In genomic region chr11:2779499-2779980, GRCh38 we compare ENCODE assay signal across 10 cellular contexts.
DNase-seq lines count a peak whose midpoint lies in the region; ATAC-seq, FAIRE-seq and TF ChIP-seq lines count a peak whose summit lies in the region.
"Had no signal": no experiment of that assay in that cellular context is flagged by ENCODE, and none has a peak within 500 bp of the region (broad histone marks: within the 10 kb centered on the region; RNA-seq: fewer than 3 reads in every experiment).

No MANE protein-coding gene starts in this region.

- TF ChIP-seq CTCF in HepG2 (CRISPR knock-in tag; IDR thresholded peaks at IDR 0.05) (no peak), right lobe of liver (IDR thresholded peaks at IDR 0.05) (no peak), H1 (IDR thresholded peaks at IDR 0.05; ENCODE audit: control extremely low read depth in 1 of 3, insufficient read depth in 1 of 3, low read depth in 1 of 3, low read length in 3 of 3) (no peak), osteocyte (IDR thresholded peaks at IDR 0.05) (no peak), uterus (IDR thresholded peaks at IDR 0.05) (no peak)

- H2BK120ac ChIP-seq in H1 (replicated peaks; ENCODE audit: low read depth, low read length) = no peak overlapping the region

- H3K4ac ChIP-seq in H1 (replicated peaks; ENCODE audit: insufficient read length, low read depth, low read length) = no peak overlapping the region

- 7% methylated on average over 6 of the region's 11 CpGs for WGBS in HepG2 (ENCODE audit: low lambda C conversion rate)
- no CpG with 5 or more reads among the region's 11 CpGs for WGBS in right lobe of liver (ENCODE audit: insufficient coverage, low coverage, low lambda C conversion rate, missing lambda C conversion rate)
- 82% methylated on average over 11 of the region's 11 CpGs; no CpG with 5 or more reads in 1 of the 2 experiments for WGBS in H1 (ENCODE audit: extremely low coverage in 1 of 2, insufficient coverage in 1 of 2, insufficient read length in 1 of 2, insufficient replicate concordance in 2 of 2, low coverage in 1 of 2, low lambda C conversion rate in 2 of 2, missing lambda C conversion rate in 1 of 2), 2 experiments

- no peak overlapping the region for H2AFZ ChIP-seq in HepG2 (ENCODE audit: low read length)
- no peak overlapping the region for H2AFZ ChIP-seq in H1 (ENCODE audit: low read length)

- TF ChIP-seq EP300 in HepG2 (IDR thresholded peaks at IDR 0.05; ENCODE audit: low read depth in 2 of 2, low read length in 2 of 2) (no peak), HepG2 (CRISPR knock-in tag; IDR thresholded peaks at IDR 0.05; ENCODE audit: borderline replicate concordance) (no peak), H1 (IDR thresholded peaks at IDR 0.05; ENCODE audit: borderline replicate concordance in 1 of 2, low read depth in 2 of 2, low read length in 2 of 2) (no peak)

- H3K36me3 Mint-ChIP-seq in osteocyte (ENCODE audit: unreplicated experiment) = no peaks in the 10 kb centered on the region

- H3K27me3 Mint-ChIP-seq in osteocyte (ENCODE audit: unreplicated experiment) = peaks cover 23% of the 10 kb centered on the region
- H3K27me3 Mint-ChIP-seq: CD4-positive, alpha-beta T cell had no signal

- no peak overlapping the region for H2BK20ac ChIP-seq in H1 (ENCODE audit: low read length)

- no peak overlapping the region for H4K8ac ChIP-seq in H1 (ENCODE audit: extremely low read depth, insufficient read depth, low read length)

- POLR2A ChIA-PET in HepG2 (lab: Yijun Ruan, JAX) = interaction anchor here (1.5 to 1.6 kb wide), 2 partner anchors 48 to 80 kb away, joined by 3 to 6 read pairs; partner anchors contain the start of gene KCNQ1OT1
- POLR2A ChIA-PET in H1 (lab: Charles Lee; ENCODE audit: partially characterized antibody) = no interaction called here

- FAIRE-seq in HepG2 (lab: Jason Lieb, UNC) = no peak
- no peak for FAIRE-seq in H1 (lab: Jason Lieb, UNC)

- CTCF ChIA-PET in HepG2 (lab: Yijun Ruan, JAX; ENCODE audit: low intra/inter-chr PET ratio, low total read pairs) = no interaction called here
- CTCF ChIA-PET in H1 (lab: Charles Lee; ENCODE audit: partially characterized antibody) = interaction anchor here (1.5 kb wide), 1 partner anchor 89 kb away, joined by 3 read pairs; no protein-coding TSS in a partner anchor

- H4K20me1 ChIP-seq in HepG2 (ENCODE audit: insufficient read depth, low read length) = no peaks in the 10 kb centered on the region; the same call in 1 of the 2 replicates
- no peaks in the 10 kb centered on the region for H4K20me1 ChIP-seq in H1 (replicated peaks in 1 of 2; ENCODE audit: control insufficient read depth in 1 of 2, insufficient read depth in 2 of 2, low read length in 2 of 2)

- intact Hi-C loops in HepG2 (cut with micrococcal nuclease; ENCODE audit: unreplicated experiment) = loop anchor here (2.0 to 5.0 kb wide), 2 partner anchors 47 to 85 kb away; no protein-coding TSS in a partner anchor
- intact Hi-C loops in right lobe of liver (cut with DNase I) = no loop called here
- intact Hi-C loops in uterus (cut with DNase I; ENCODE audit: low total_unique reads) = no loop called here

- 0 out of 2 replicates have a peak overlapping the region, but pooled peaks have one; percentile 31 for H2BK15ac ChIP-seq in H1 (ENCODE audit: low read length)

- no peak overlapping the region for H2BK12ac ChIP-seq in H1 (ENCODE audit: low read depth, low read length)

- no peak overlapping the region for H3K23ac ChIP-seq in H1 (ENCODE audit: insufficient read length)

- TF ChIP-seq RAD21 in HepG2 (CRISPR knock-in tag; IDR thresholded peaks at IDR 0.05) (no peak), H1 (IDR thresholded peaks at IDR 0.05 in 1 of 2, conservative IDR thresholded peaks at IDR 0.05 in 1 of 2; ENCODE audit: low read depth in 2 of 2, low read length in 2 of 2) (no peak)

- H3K4me1 ChIP-seq in HepG2 (ENCODE audit: insufficient read depth, low read length) = peaks cover 45% of the 10 kb centered on the region
- H3K4me1 ChIP-seq in right lobe of liver = peaks cover 0 to 16% (median 5%) of the 10 kb centered on the region in 4 donors
- H3K4me1 ChIP-seq in H1 (replicated peaks in 1 of 4; ENCODE audit: control insufficient read depth in 3 of 4, insufficient read depth in 4 of 4, low read length in 3 of 4) = peaks cover 0 to 9% (median 0%) of the 10 kb centered on the region in 4 experiments; a peak in 3 of 7 replicates
- peaks cover 4 to 11% of the 10 kb centered on the region in 2 donors for H3K4me1 ChIP-seq in uterus

- H3K4me3 Mint-ChIP-seq in osteocyte (ENCODE audit: unreplicated experiment) = no peak overlapping the region
- H3K4me3 Mint-ChIP-seq: CD4-positive, alpha-beta T cell; H9 had no signal

- ATAC-seq in HepG2 (peak; percentile 39), right lobe of liver (no peak), GM21360 (IDR thresholded peaks at IDR 0.05; ENCODE audit: unreplicated experiment) (no peak), HG02623 (IDR thresholded peaks at IDR 0.05; ENCODE audit: unreplicated experiment) (no peak)

- no peak overlapping the region for H3K9ac ChIP-seq in HepG2 (ENCODE audit: insufficient read depth, low read depth, low read length)
- no peak overlapping the region for H3K9ac ChIP-seq in H1 (replicated peaks in 1 of 4; ENCODE audit: extremely low read depth in 1 of 4, low read depth in 3 of 4, low read length in 3 of 4)

- H3K27ac ChIP-seq in HepG2 (ENCODE audit: extremely low read length, insufficient read depth, low read length) (no peak overlapping the region), right lobe of liver (no peak overlapping the region), H1 (ENCODE audit: low read depth, low read length) (no peak overlapping the region), uterus (peak overlapping the region; percentile 75 to 86)

- no peaks in the 10 kb centered on the region for H3K23me2 ChIP-seq in H1 (ENCODE audit: low read depth, low read length)

- H3K4me3 ChIP-seq in HepG2 (replicated peaks in 1 of 3; ENCODE audit: insufficient read depth in 1 of 3, low read depth in 2 of 3, low read length in 3 of 3) (peak overlapping the region in 1 of 3 experiments; percentile 60; a peak in 2 of 6 replicates), right lobe of liver (no peak overlapping the region), H1 (ENCODE audit: extremely low read depth in 1 of 4, insufficient read depth in 2 of 4, low read depth in 3 of 4, low read length in 4 of 4) (no peak overlapping the region), uterus (no peak overlapping the region)

- H2BK5ac ChIP-seq in H1 (ENCODE audit: low read depth, low read length) = no peak overlapping the region

- no peak overlapping the region for H4K91ac ChIP-seq in H1 (replicated peaks; ENCODE audit: insufficient read length, low read length)

- H3K4me2 ChIP-seq in HepG2 (ENCODE audit: low read depth, low read length) (peak overlapping the region; percentile 80), H1 (ENCODE audit: insufficient read depth in 1 of 2, low read depth in 2 of 2, low read length in 2 of 2) (no peak overlapping the region)

- no peak overlapping the region for H3K14ac ChIP-seq in H1 (ENCODE audit: insufficient read length)

- BruUV-seq in HepG2 (replicated peaks; lab: Mats Ljungman, UMichigan) = no TSS peak

- H2AK5ac ChIP-seq in H1 (ENCODE audit: low read depth, low read length) = no peak overlapping the region

- H3K79me1 ChIP-seq in H1 (ENCODE audit: low read depth, low read length) = no peaks in the 10 kb centered on the region

- H3K9me3 ChIP-seq in HepG2 (ENCODE audit: low read length) = no peaks in the 10 kb centered on the region
- H3K9me3 ChIP-seq in right lobe of liver = no peaks in the 10 kb centered on the region
- no peaks in the 10 kb centered on the region for H3K9me3 ChIP-seq in H1 (ENCODE audit: insufficient read depth in 2 of 2, low read depth in 1 of 2, low read length in 1 of 2)
- H3K9me3 ChIP-seq in uterus = no peaks in the 10 kb centered on the region

- DNase-seq in HepG2 (ENCODE audit: low spot score) (no peak), right lobe of liver (no peak), H1 (ENCODE audit: low read depth in 1 of 2, low spot score in 2 of 2) (peak in 1 of 2 experiments; percentile 42), osteocyte (ENCODE audit: extremely low spot score, unreplicated experiment) (peak; percentile 51), uterus (no peak), NCI-H2029 (lab: John Stamatoyannopoulos, UW) (no peak)

- H4K5ac ChIP-seq in H1 (ENCODE audit: insufficient read length, low read depth, low read length) = no peak overlapping the region

- H3K18ac ChIP-seq in H1 (ENCODE audit: extremely low read depth, low read length) = no peak overlapping the region

- no peak overlapping the region for H3K27ac Mint-ChIP-seq in osteocyte (ENCODE audit: unreplicated experiment)
- H3K27ac Mint-ChIP-seq: CD4-positive, alpha-beta T cell; H9 had no signal

- H3K27me3 ChIP-seq in HepG2 (ENCODE audit: control insufficient read depth in 1 of 2, insufficient read depth in 2 of 2, low read length in 2 of 2) = peaks cover 12 to 76% of the 10 kb centered on the region in 2 experiments; a peak in 4 of 5 replicates
- no peaks in the 10 kb centered on the region for H3K27me3 ChIP-seq in right lobe of liver
- H3K27me3 ChIP-seq in H1 (replicated peaks in 1 of 4; ENCODE audit: control insufficient read depth in 3 of 4, extremely low read depth in 1 of 4, insufficient read depth in 3 of 4, low read length in 3 of 4) = peaks cover 0 to 12% (median 4%) of the 10 kb centered on the region in 4 experiments; a peak in 6 of 7 replicates
- no peaks in the 10 kb centered on the region for H3K27me3 ChIP-seq in uterus

- in situ Hi-C loops in HepG2 (cut with HindIII; ENCODE audit: extremely low pct_ligation_motif_present, low pct_unique_long_range_greater_than_20kb) = no loop called here

- H3K56ac ChIP-seq in H1 (replicated peaks; ENCODE audit: insufficient read length, low read depth, low read length) = no peak overlapping the region

- no peak for TF ChIP-seq POLR2A in HepG2 (IDR thresholded peaks at IDR 0.05; ENCODE audit: insufficient read depth in 1 of 2, low read depth in 2 of 2, low read length in 2 of 2)
- no peak for TF ChIP-seq POLR2A in right lobe of liver (IDR thresholded peaks at IDR 0.05)
- no peak for TF ChIP-seq POLR2A in H1 (IDR thresholded peaks at IDR 0.05; ENCODE audit: control extremely low read depth in 1 of 2, low read depth in 2 of 2, low read length in 2 of 2)
- no peak for TF ChIP-seq POLR2A in uterus (IDR thresholded peaks at IDR 0.05)

- H3K4me1 Mint-ChIP-seq in osteocyte (ENCODE audit: unreplicated experiment) = peaks cover 11% of the 10 kb centered on the region

- H3K79me2 ChIP-seq in HepG2 (ENCODE audit: insufficient read depth, low read length) = no peaks in the 10 kb centered on the region
- no peaks in the 10 kb centered on the region for H3K79me2 ChIP-seq in H1 (ENCODE audit: control insufficient read depth in 1 of 2, insufficient read depth in 2 of 2, low read length in 2 of 2)

- H3K9me3 Mint-ChIP-seq in osteocyte (ENCODE audit: unreplicated experiment) = peaks cover 5% of the 10 kb centered on the region
- H3K9me3 Mint-ChIP-seq: CD4-positive, alpha-beta T cell had no signal

- H3K36me3 ChIP-seq in HepG2 (replicated peaks in 1 of 2; ENCODE audit: control insufficient read depth in 1 of 2, insufficient read depth in 2 of 2, low read length in 2 of 2) (no peaks in the 10 kb centered on the region), right lobe of liver (no peaks in the 10 kb centered on the region), H1 (ENCODE audit: control insufficient read depth in 2 of 4, insufficient read depth in 4 of 4, low read length in 3 of 4) (no peaks in the 10 kb centered on the region), uterus (no peaks in the 10 kb centered on the region)

TF ChIP-seq in H1, 55 proteins besides CTCF, POLR2A, EP300 and RAD21 (continues in another document):
- no peak for TF ChIP-seq SRF (IDR thresholded peaks at IDR 0.05; ENCODE audit: low read depth, low read length)

Comparison
In these comparisons a context has a peak if more than half of its experiments do, and no peak if none do; other contexts are left out.
1. H3K27ac ChIP-seq: peak in uterus (2 of 2); none in HepG2 (single experiment), right lobe of liver (0 of 3) and H1 (single experiment).
2. Of the 41 proteins assayed by ChIP-seq in both HepG2 and H1: peak only in HepG2: RXRA; only in H1: none; in both: none; in neither: 40.